In genomic region chr7:101788517-101788916, GRCh38 we compare ENCODE assay signal across 29 cellular contexts.
"Had no signal": no experiment of that assay in that cellular context is flagged by ENCODE, and none has a peak within 500 bp of the region (broad histone marks: within the 10 kb centered on the region; RNA-seq: fewer than 3 reads in every experiment).

No MANE protein-coding gene starts in this region.

- H3K27me3 ChIP-seq: colonic mucosa, esophagus muscularis mucosa, esophagus squamous epithelium, gastrocnemius medialis, gastroesophageal sphincter, heart left ventricle, heart right ventricle had no signal

- H3K27ac Mint-ChIP-seq: dendritic cell treated with granulocyte-macrophage colony-stimulating factor and Interleukin-4, amounts not matched to agents 40 ng/mL and 50 ng/mL, for 4 days; effector memory CD8-positive, alpha-beta T cell; endodermal cell had no signal

- H3K36me3 ChIP-seq: colonic mucosa, esophagus muscularis mucosa, esophagus squamous epithelium, gastrocnemius medialis, gastroesophageal sphincter, heart left ventricle, heart right ventricle had no signal

- H3K4me3 Mint-ChIP-seq: dendritic cell treated with granulocyte-macrophage colony-stimulating factor and Interleukin-4, amounts not matched to agents 40 ng/mL and 50 ng/mL, for 4 days; effector memory CD8-positive, alpha-beta T cell; endodermal cell had no signal

- FAIRE-seq: colon, endometrium, endothelial cell of umbilical vein, frontal cortex had no signal

- H3K9me3 Mint-ChIP-seq: dendritic cell treated with granulocyte-macrophage colony-stimulating factor and Interleukin-4, amounts not matched to agents 40 ng/mL and 50 ng/mL, for 4 days; effector memory CD8-positive, alpha-beta T cell had no signal

- ATAC-seq: effector memory CD8-positive, alpha-beta T cell; esophagus mucosa; foreskin keratinocyte; gastrocnemius medialis; gastroesophageal sphincter; heart left ventricle; heart right ventricle had no signal

- H3K4me1 ChIP-seq: colonic mucosa, foreskin keratinocyte, gastrocnemius medialis, gastroesophageal sphincter had no signal

- DNase-seq: colonic mucosa; cortex of kidney; dermis blood vessel endothelial cell; dorsolateral prefrontal cortex; effector CD4-positive, alpha-beta T cell; effector CD8-positive, alpha-beta T cell; effector memory CD4-positive, alpha-beta T cell; effector memory CD8-positive, alpha-beta T cell; endodermal cell; erythroblast; esophagus squamous epithelium; foreskin fibroblast; foreskin keratinocyte; foreskin melanocyte; gastrocnemius medialis; glutamatergic neuron; head of caudate nucleus; heart left ventricle; heart right ventricle had no signal

- H3K4me3 ChIP-seq: colonic mucosa, coronary artery, dorsolateral prefrontal cortex, esophagus muscularis mucosa, esophagus squamous epithelium, gastrocnemius medialis, gastroesophageal sphincter, heart left ventricle, heart right ventricle had no signal

- H3K9me3 ChIP-seq: colonic mucosa, esophagus muscularis mucosa, esophagus squamous epithelium, gastrocnemius medialis had no signal

- H3K27ac ChIP-seq: colonic mucosa, coronary artery, dorsolateral prefrontal cortex, epithelial cell of prostate, esophagus muscularis mucosa, esophagus squamous epithelium, foreskin keratinocyte, gastrocnemius medialis, gastroesophageal sphincter, heart left ventricle, heart right ventricle had no signal
